ENCODE assay signal across 8 cellular contexts in the genomic region with DNA sequence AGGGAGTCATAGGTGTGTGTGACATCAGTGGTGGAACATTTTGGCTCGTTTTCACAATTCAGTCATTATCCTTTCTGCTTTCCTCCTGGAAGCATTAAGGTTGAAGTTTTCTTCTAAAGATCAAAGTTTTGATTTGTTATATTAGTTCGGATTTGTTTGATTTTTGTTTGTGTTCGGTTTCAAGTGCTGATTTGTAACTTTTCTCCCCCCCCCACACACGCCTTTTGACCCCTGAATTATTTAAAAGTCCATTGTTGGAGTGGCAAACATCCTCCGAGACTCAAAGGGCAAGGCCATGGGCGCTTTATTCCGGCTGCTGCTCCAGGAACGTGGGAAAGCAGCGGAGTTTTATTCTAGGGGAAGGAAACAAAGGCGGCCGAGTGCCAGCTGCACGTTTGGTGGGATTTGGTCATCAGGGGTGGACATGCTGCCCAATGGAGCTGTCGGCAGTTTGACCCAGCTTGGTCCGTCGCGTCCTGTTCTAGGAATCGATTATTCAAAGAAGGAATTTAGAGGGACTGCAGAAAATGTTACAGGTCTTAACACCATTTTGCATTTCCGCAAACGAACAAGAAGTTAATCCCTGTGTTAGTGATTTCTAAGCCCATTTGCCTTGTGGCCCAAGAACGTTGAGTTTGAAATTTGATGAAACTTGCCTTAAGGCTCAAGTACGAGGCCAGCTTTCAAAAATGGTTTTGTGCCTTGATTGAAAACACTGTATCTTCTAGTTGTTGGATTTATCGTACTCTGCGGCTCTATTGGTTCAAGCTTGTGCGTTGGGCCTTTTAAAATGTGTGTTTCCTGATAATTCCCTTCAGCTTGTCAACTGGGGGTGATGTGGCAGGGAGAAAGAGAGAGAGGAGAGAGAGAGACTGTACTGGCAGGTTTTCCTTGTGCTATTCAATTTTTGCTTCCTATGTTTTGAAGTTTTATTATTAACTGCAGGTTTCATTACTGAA. TPM values are rescaled to one million over a fixed set of nuclear protein-coding genes. Genes with fewer than 3 reads are reported as not detected.
DNase-seq lines count a peak whose midpoint lies in the region; ATAC-seq, FAIRE-seq and TF ChIP-seq lines count a peak whose summit lies in the region.

No MANE protein-coding gene starts in this region.

- H3K9ac ChIP-seq in Loucy (ENCODE audit: low read depth, low read length, poor library complexity, severe bottlenecking) (peak overlapping the region; percentile 83), GM12878 (ENCODE audit: control insufficient read depth, insufficient read depth, low read length) (peak overlapping the region; percentile 83)

- peaks cover 26% of the 10 kb centered on the region for H3K4me1 ChIP-seq in DOHH2 (ENCODE audit: control insufficient read depth, low read length)
- H3K4me1 ChIP-seq in Loucy (ENCODE audit: insufficient read depth, low read length, poor library complexity, severe bottlenecking) = peaks cover 12% of the 10 kb centered on the region
- no peaks in the 10 kb centered on the region; the same call in 1 of the 2 replicates for H3K4me1 ChIP-seq in GM12878 (ENCODE audit: control insufficient read depth, insufficient read depth, low read length)
- no peaks in the 10 kb centered on the region for H3K4me1 ChIP-seq in small intestine (ENCODE audit: control insufficient read depth in 2 of 2, insufficient read depth in 1 of 2, low read depth in 1 of 2, low read length in 1 of 2)

- H3K27me3 ChIP-seq in DOHH2 (ENCODE audit: control insufficient read depth, low read length) = no peaks in the 10 kb centered on the region
- no peaks in the 10 kb centered on the region for H3K27me3 ChIP-seq in Loucy (ENCODE audit: insufficient read depth, low read length, poor library complexity, severe bottlenecking)
- no peaks in the 10 kb centered on the region for H3K27me3 ChIP-seq in GM12878 (replicated peaks in 1 of 2; ENCODE audit: control insufficient read depth in 2 of 2, insufficient read depth in 2 of 2, low read length in 1 of 2)
- H3K27me3 ChIP-seq in small intestine (ENCODE audit: control insufficient read depth in 2 of 2, insufficient read depth in 2 of 2, low read length in 2 of 2) = no peaks in the 10 kb centered on the region

- TSS peak; percentile 88 for BruUV-seq in GM12878 (replicated peaks; lab: Mats Ljungman, UMichigan)

- FAIRE-seq in GM12878 (lab: Jason Lieb, UNC) = peak; percentile 35
- FAIRE-seq in small intestine (lab: Jason Lieb, UNC) = no peak

- 31% methylated on average over 24 of the region's 24 CpGs for WGBS in GM12878 (ENCODE audit: insufficient coverage, insufficient replicate concordance, low lambda C conversion rate, missing lambda C conversion rate)
- 3 to 40% (median 7%) methylated on average over 24 of the region's 24 CpGs for WGBS in small intestine, 3 donors

- H3F3A ChIP-seq in DOHH2 (ENCODE audit: control insufficient read depth, insufficient read depth) = 0 out of 2 replicates have a peak, but pooled peaks cover 7% of the 10 kb centered on the region
- H3F3A ChIP-seq in Loucy (ENCODE audit: low read depth) = no peaks in the 10 kb centered on the region

- CTCF ChIA-PET in GM12878 (lab: Yijun Ruan, JAX) = interaction anchor here (0.6 to 1.4 kb wide), 3 partner anchors 17 to 99 kb away, joined by 3 to 4 read pairs (median 3); no protein-coding TSS in a partner anchor

- H3K36me3 ChIP-seq in DOHH2 (ENCODE audit: control insufficient read depth, low read length) (no peaks in the 10 kb centered on the region; the same call in 1 of the 2 replicates), Loucy (ENCODE audit: insufficient read depth, low read length) (no peaks in the 10 kb centered on the region), GM12878 (ENCODE audit: control insufficient read depth in 2 of 2, insufficient read depth in 2 of 2, low read length in 1 of 2) (no peaks in the 10 kb centered on the region), small intestine (ENCODE audit: control insufficient read depth in 2 of 2, insufficient read depth in 2 of 2, low read length in 2 of 2) (no peaks in the 10 kb centered on the region)

- DNase-seq in GM12878 (ENCODE audit: low read depth, low spot score) = no peak
- DNase-seq in inferior parietal cortex (ENCODE audit: extremely low spot score) = peak; percentile 24
- DNase-seq in small intestine = peak; percentile 29
- no peak for DNase-seq in AG08396 (ENCODE audit: low spot score)
- no peak for DNase-seq in posterior vena cava (ENCODE audit: low spot score)

- peaks cover 60% of the 10 kb centered on the region for H3K79me2 ChIP-seq in DOHH2 (ENCODE audit: control insufficient read depth, low read length)
- H3K79me2 ChIP-seq in Loucy (ENCODE audit: insufficient read depth, low read length) = peaks cover 44% of the 10 kb centered on the region
- peaks cover 30% of the 10 kb centered on the region for H3K79me2 ChIP-seq in GM12878 (ENCODE audit: control insufficient read depth, insufficient read depth, low read length)

- H3K4me3 ChIP-seq in DOHH2 (ENCODE audit: low read length) (peak overlapping the region; percentile 90), Loucy (ENCODE audit: low read length, poor library complexity, severe bottlenecking) (peak overlapping the region; percentile 88), GM12878 (peak overlapping the region; percentile 66), small intestine (ENCODE audit: low read depth in 1 of 2, low read length in 2 of 2) (peak overlapping the region; percentile 56 to 61)

- POLR2A ChIA-PET in GM12878 (lab: Charles Lee) = interaction anchor here (0.9 to 1.0 kb wide), 2 partner anchors 13 to 38 kb away, joined by 3 to 4 read pairs; no protein-coding TSS in a partner anchor

- no peak for TF ChIP-seq POLR2A in GM12878 (IDR thresholded peaks at IDR 0.05; ENCODE audit: low read depth, low read length)

- H4K20me1 ChIP-seq in DOHH2 (ENCODE audit: control insufficient read depth, insufficient read depth, low read depth, low read length) = no peaks in the 10 kb centered on the region
- H4K20me1 ChIP-seq in Loucy (ENCODE audit: insufficient read depth, low read length, poor library complexity, severe bottlenecking) = no peaks in the 10 kb centered on the region
- no peaks in the 10 kb centered on the region for H4K20me1 ChIP-seq in GM12878 (ENCODE audit: control insufficient read depth, insufficient read depth)

- H3K27ac ChIP-seq in DOHH2 (ENCODE audit: low read depth, low read length) (peak overlapping the region; percentile 74), GM12878 (ENCODE audit: control insufficient read depth, insufficient read depth) (peak overlapping the region; percentile 88), small intestine (ENCODE audit: low read depth in 1 of 2, low read length in 1 of 2) (peak overlapping the region; percentile 78 to 99)

- in situ Hi-C loops in GM12878 (cut with MboI) = no loop called here

- no peak for TF ChIP-seq EP300 in GM12878 (IDR thresholded peaks at IDR 0.05; ENCODE audit: borderline replicate concordance in 1 of 2, control insufficient read depth in 1 of 2, low read depth in 2 of 2, low read length in 2 of 2)

- RAD21 ChIA-PET in GM12878 (lab: Charles Lee; ENCODE audit: unreplicated experiment) = interaction anchor here (2.1 kb wide), 1 partner anchor 14 kb away, joined by 6 read pairs; no protein-coding TSS in a partner anchor

- TF ChIP-seq CTCF in DOHH2 (IDR thresholded peaks at IDR 0.05; ENCODE audit: low read depth, low read length, poor library complexity, severe bottlenecking) (no peak), Loucy (conservative IDR thresholded peaks at IDR 0.05; ENCODE audit: low read length) (no peak), GM12878 (IDR thresholded peaks at IDR 0.05 in 2 of 3, conservative IDR thresholded peaks at IDR 0.05 in 1 of 3; ENCODE audit: control insufficient read depth in 2 of 3, extremely low read depth in 1 of 3, insufficient read depth in 1 of 3, low read depth in 3 of 3, low read length in 3 of 3) (no peak)

- intact Hi-C loops in GM12878 (cut with micrococcal nuclease; ENCODE audit: unreplicated experiment) = loop anchor here (2.0 to 10.0 kb wide), 2 partner anchors 151 to 251 kb away; a partner anchor contains a TSS
- intact Hi-C loops in posterior vena cava (cut with DNase I) = no loop called here

- ATAC-seq in GM12878 (no peak), HG03095 (IDR thresholded peaks at IDR 0.05; ENCODE audit: unreplicated experiment) (no peak)

- TF ChIP-seq RAD21 in GM12878 (IDR thresholded peaks at IDR 0.05; ENCODE audit: insufficient read depth, low read depth, low read length) = no peak

- H3K9me3 ChIP-seq in DOHH2 (ENCODE audit: control insufficient read depth, insufficient read depth, low read length) (no peaks in the 10 kb centered on the region), Loucy (ENCODE audit: insufficient read depth, low read depth, low read length) (no peaks in the 10 kb centered on the region), GM12878 (replicated peaks; ENCODE audit: control insufficient read depth, insufficient read depth, low read length) (no peaks in the 10 kb centered on the region), small intestine (ENCODE audit: control insufficient read depth, low read depth) (no peaks in the 10 kb centered on the region)

- H3K9me2 ChIP-seq in DOHH2 (replicated peaks; ENCODE audit: control insufficient read depth, low read length) (no peaks in the 10 kb centered on the region), Loucy (replicated peaks; ENCODE audit: low read depth, low read length) (no peaks in the 10 kb centered on the region)

- SMC1A ChIA-PET in GM12878 (lab: Charles Lee; ENCODE audit: uncharacterized antibody, unreplicated experiment) = interaction anchor here (1.1 kb wide), 1 partner anchor 12 kb away, joined by 5 read pairs; no protein-coding TSS in a partner anchor

- H3K4me2 ChIP-seq in DOHH2 (ENCODE audit: low read length) (peak overlapping the region; percentile 92), Loucy (ENCODE audit: low read depth, low read length, poor library complexity, severe bottlenecking) (peak overlapping the region; percentile 97), GM12878 (ENCODE audit: control insufficient read depth, insufficient read depth) (peak overlapping the region; percentile 56)

- H2AFZ ChIP-seq in Loucy (ENCODE audit: low read length) (peak overlapping the region; percentile 81), GM12878 (ENCODE audit: control insufficient read depth, low read depth, low read length) (peak overlapping the region; percentile 4)

RNA-seq across cellular contexts. Expression of a gene that starts 0.6 kb away (rescaled TPM):
- 13.8 and 16.6 TPM in 2 replicates for total RNA-seq in GM12878 (2013; cell fraction: nucleolus; rRNA removed)
- total RNA-seq in GM12878 (2014; rRNA removed) (6.4 and 9.5 TPM in 2 replicates), GM12878 (2014; rRNA removed; fragmentation: Illumina TruSeq; extraction: Trizol) (9.5 and 10.6 TPM in 2 replicates), GM12878 (2021) (7.1 and 8.8 TPM in 2 replicates), posterior vena cava (1 to 10 TPM; 6.4 to 8.5 TPM)
- polyA plus RNA-seq in GM12878 (2011; ENCODE audit: low read depth) = 2.2 TPM
- polyA plus RNA-seq in GM12878 (2011; rRNA removed) (7.1 and 8.2 TPM in 2 replicates), GM12878 (2014; fragmentation: Illumina TruSeq; extraction: Trizol) (10.1 and 11.3 TPM in 2 replicates), GM12878 (2014; fragmentation: Nextera tagmentation; extraction: Ambion mirVana) (1 to 10 TPM in 1 of 2 experiments, under 1 TPM in 1; 0.95 to 1.2 TPM), GM12878 (2014; rRNA removed) (5.1 and 6.4 TPM in 2 replicates), GM12878 (2016; fragmentation: Nextera tagmentation; extraction: Ambion mirVana) (1 to 10 TPM; 7.8 to 8.8 TPM), small intestine (1 to 10 TPM; 2.9 to 3.3 (median 3.0) TPM)
- 4.1 and 4.9 TPM in 2 replicates for polyA plus RNA-seq in GM12878 (2011; cell fraction: cytosol; rRNA removed)
- 4.3 and 4.4 TPM in 2 replicates for polyA plus RNA-seq in GM12878 (2011; cell fraction: nucleus; rRNA removed)
- polyA plus RNA-seq in GM12878 (2012) = 2.8 and 3.0 TPM in 2 replicates
- 8.5 and 13.9 TPM in 2 replicates for polyA minus RNA-seq in GM12878 (2011; rRNA and poly(A)+ RNA removed)
- 3.7 and 4.8 TPM in 2 replicates for polyA minus RNA-seq in GM12878 (2011; cell fraction: cytosol; rRNA and poly(A)+ RNA removed)
- 2.4 and 3.4 TPM in 2 replicates for polyA minus RNA-seq in GM12878 (2011; cell fraction: nucleus; rRNA and poly(A)+ RNA removed)

Comparison
In these comparisons a context has a peak if more than half of its experiments do, and no peak if none do; other contexts are left out.
1. DNase-seq: peak in inferior parietal cortex (single experiment) and small intestine (single experiment); none in GM12878 (single experiment), AG08396 (single experiment) and posterior vena cava (single experiment).
2. Peak in every context shown above with its lines, with median percentiles within 50 percentile points of each other: H3K27ac ChIP-seq, H3K4me2 ChIP-seq and H3K4me3 ChIP-seq.